Comparison of ENCODE assay signal across 21 cellular contexts in the genomic region with DNA sequence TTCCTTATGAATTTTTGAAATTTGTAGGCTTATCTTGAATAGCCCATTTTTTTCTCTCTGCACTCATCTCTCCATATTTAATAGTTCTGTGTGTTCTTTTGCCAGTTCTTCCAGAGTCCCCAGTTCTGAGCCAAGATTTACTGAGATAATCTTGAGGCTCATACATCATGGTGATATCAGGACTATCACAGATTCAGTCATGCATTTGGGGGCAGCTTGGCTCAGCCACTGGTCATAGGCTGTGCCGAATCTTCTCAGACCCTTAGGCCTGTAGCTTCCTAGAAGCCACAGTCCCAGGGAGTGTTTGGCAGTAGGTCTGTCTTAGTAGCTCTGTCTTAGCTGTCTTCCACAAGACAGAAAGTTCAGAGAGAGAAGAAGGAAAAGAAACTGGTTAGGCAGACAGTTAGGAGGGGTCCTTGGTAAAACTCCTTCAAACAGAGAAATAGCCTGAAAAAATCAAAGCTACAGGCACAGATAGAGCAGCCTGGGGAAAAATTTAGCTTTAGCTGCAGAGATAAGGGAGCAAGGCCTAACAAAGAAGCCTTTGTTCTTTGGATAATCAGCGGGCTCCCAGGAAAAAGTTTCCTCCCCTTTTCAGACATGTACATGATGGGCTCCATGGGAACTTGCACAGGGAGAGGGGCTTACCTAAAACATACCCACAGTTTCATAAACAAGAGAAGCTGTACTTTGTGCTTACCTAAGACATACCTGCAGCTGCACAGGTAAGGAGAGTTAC. TPM values are rescaled to one million over a fixed set of nuclear protein-coding genes. Genes with fewer than 3 reads are reported as not detected.
A peak's percentile ranks its signal among the peaks of the same experiment; 100 is the strongest.
DNase-seq lines count a peak whose midpoint lies in the region; TF ChIP-seq lines count a peak whose summit lies in the region.
"Had no signal": no experiment of that assay in that cellular context is flagged by ENCODE, and none has a peak within 500 bp of the region (broad histone marks: within the 10 kb centered on the region; RNA-seq: fewer than 3 reads in every experiment).

No MANE protein-coding gene starts in this region.

- no peak overlapping the region for H2BK15ac ChIP-seq in neuronal stem cell (ENCODE audit: low read length)

- no peak overlapping the region for H2BK120ac ChIP-seq in neuronal stem cell (ENCODE audit: low read depth, low read length)

- H3K27ac ChIP-seq in adrenal gland (peak overlapping the region in 4 of 5 donors; percentile 40 to 55 (median 42)), hepatocyte (peak overlapping the region; percentile 74), neuronal stem cell (replicated peaks; ENCODE audit: low read length) (no peak overlapping the region)
- H3K27ac ChIP-seq: BLaER1, KMS-11 had no signal

- H3K27me3 ChIP-seq in adrenal gland: no peaks in the 10 kb centered on the region
- no peaks in the 10 kb centered on the region for H3K27me3 ChIP-seq in hepatocyte
- H3K27me3 ChIP-seq in neuronal stem cell (ENCODE audit: control insufficient read depth in 3 of 3, insufficient read depth in 3 of 3, low read depth in 1 of 3, low read length in 3 of 3): no peaks in the 10 kb centered on the region
- H3K27me3 ChIP-seq: BLaER1 had no signal

- H4K20me1 ChIP-seq in hepatocyte (ENCODE audit: insufficient read depth, poor library complexity, severe bottlenecking): no peaks in the 10 kb centered on the region
- H4K20me1 ChIP-seq: BLaER1 had no signal

- H3K4me2 ChIP-seq in hepatocyte: no peak overlapping the region
- no peak overlapping the region for H3K4me2 ChIP-seq in neuronal stem cell (ENCODE audit: insufficient read depth, low read length, poor library complexity, severe bottlenecking)
- H3K4me2 ChIP-seq: BLaER1, KMS-11 had no signal

- H3K23ac ChIP-seq in neuronal stem cell (ENCODE audit: low read depth, low read length, poor library complexity): no peak overlapping the region

- no peak overlapping the region for H4K91ac ChIP-seq in neuronal stem cell (ENCODE audit: low read depth, low read length, poor library complexity)

- H3K9ac ChIP-seq in neuronal stem cell (ENCODE audit: low read depth, low read length, poor library complexity): no peak overlapping the region
- H3K9ac ChIP-seq: BLaER1, KMS-11 had no signal

- WGBS in adrenal gland, 4 donors: 52 to 66% (median 58%) methylated on average over 2 of the region's 2 CpGs
- 60% methylated on average over 2 of the region's 2 CpGs for WGBS in hepatocyte (ENCODE audit: low lambda C conversion rate, missing lambda C conversion rate)
- WGBS in neuronal stem cell (ENCODE audit: extremely low coverage in 2 of 2, insufficient read length in 2 of 2, insufficient replicate concordance in 1 of 2), 2 donors: no CpG with 5 or more reads among the region's 2 CpGs

- peaks cover 10 to 16% of the 10 kb centered on the region in 2 donors for H3K4me1 ChIP-seq in adrenal gland (replicated peaks in 1 of 2)
- H3K4me1 ChIP-seq in hepatocyte (ENCODE audit: insufficient read depth): peaks cover 12% of the 10 kb centered on the region
- H3K4me1 ChIP-seq in neuronal stem cell (ENCODE audit: control insufficient read depth in 2 of 2, insufficient read depth in 1 of 2, low read depth in 1 of 2, low read length in 2 of 2): no peaks in the 10 kb centered on the region

- no peak overlapping the region for H4K8ac ChIP-seq in neuronal stem cell (ENCODE audit: low read depth, low read length)

- peak overlapping the region; percentile 55 for H3K18ac ChIP-seq in neuronal stem cell (ENCODE audit: low read length)

- TF ChIP-seq POLR2A in adrenal gland (IDR thresholded peaks at IDR 0.05): no peak

- TF ChIP-seq CTCF in adrenal gland (IDR thresholded peaks at IDR 0.05) (no peak), hepatocyte (IDR thresholded peaks at IDR 0.05; ENCODE audit: poor library complexity) (no peak)

- intact Hi-C loops in adrenal gland (cut with DNase I): loop anchor here in 1 of 2 donors (10.0 kb wide), 1 partner anchor 195 kb away; no protein-coding TSS in a partner anchor

- H3K36me3 ChIP-seq in adrenal gland (replicated peaks in 1 of 2): peaks cover 0 to 11% of the 10 kb centered on the region in 2 donors
- H3K36me3 ChIP-seq in hepatocyte (replicated peaks; ENCODE audit: insufficient read depth, low read depth): no peaks in the 10 kb centered on the region
- H3K36me3 ChIP-seq in neuronal stem cell (replicated peaks in 1 of 2; ENCODE audit: control insufficient read depth in 2 of 2, insufficient read depth in 2 of 2, low read length in 2 of 2): peaks cover 0 to 3% of the 10 kb centered on the region in 2 donors
- H3K36me3 ChIP-seq: BLaER1 had no signal

- H3K79me2 ChIP-seq in hepatocyte: no peaks in the 10 kb centered on the region

- H3K9me2 ChIP-seq in hepatocyte (replicated peaks; ENCODE audit: insufficient read depth): no peaks in the 10 kb centered on the region

- H3K79me1 ChIP-seq in neuronal stem cell (ENCODE audit: low read depth, low read length): no peaks in the 10 kb centered on the region

- no peak overlapping the region for H3K14ac ChIP-seq in neuronal stem cell (ENCODE audit: low read length)

- H2AFZ ChIP-seq in hepatocyte: no peak overlapping the region
- H2AFZ ChIP-seq in neuronal stem cell (ENCODE audit: low read length): no peak overlapping the region

- H2AK5ac ChIP-seq in neuronal stem cell (ENCODE audit: low read depth, low read length): no peak overlapping the region

- no peak overlapping the region for H3K4ac ChIP-seq in neuronal stem cell (ENCODE audit: low read length)

- H2BK12ac ChIP-seq in neuronal stem cell (ENCODE audit: low read length): no peak overlapping the region

- H2BK5ac ChIP-seq in neuronal stem cell (ENCODE audit: low read length): no peak overlapping the region

- peak in 6 of 7 donors; percentile 29 to 77 (median 37) for DNase-seq in adrenal gland
- peak; percentile 11 for DNase-seq in hepatocyte (ENCODE audit: low spot score)
- no peak for DNase-seq in neuronal stem cell (ENCODE audit: low spot score)
- no peak for DNase-seq in iPS-NIHi7 (ENCODE audit: extremely low spot score)
- no peak for DNase-seq in dermis blood vessel endothelial cell
- DNase-seq in D341Med (ENCODE audit: low spot score): no peak
- DNase-seq in mucosa of gallbladder (ENCODE audit: low spot score): no peak
- DNase-seq: ACHN; CD4-positive, alpha-beta T cell; DMS153; GOT3; IMR-90; NCI-H1092 treated with DMSO at 0.1 percent for 48 hours; NCI-H146; NCI-H2029 treated with DMSO at 0.1 percent for 48 hours; NCI-H226; NCI-H510A treated with DMSO at 0.1 percent for 48 hours; NCI-H748 treated with DMSO at 0.1 percent for 48 hours; SIG-M5 had no signal

- H3K4me3 ChIP-seq in adrenal gland (no peak overlapping the region), hepatocyte (no peak overlapping the region), neuronal stem cell (ENCODE audit: low read length in 2 of 2) (no peak overlapping the region)
- H3K4me3 ChIP-seq: BLaER1 had no signal

- H3K9me3 ChIP-seq in adrenal gland (replicated peaks in 1 of 3) (no peaks in the 10 kb centered on the region), hepatocyte (ENCODE audit: low read depth) (no peaks in the 10 kb centered on the region), neuronal stem cell (replicated peaks in 1 of 2; ENCODE audit: control insufficient read depth in 2 of 2, insufficient read depth in 1 of 2, low read depth in 1 of 2, low read length in 2 of 2) (peaks cover 0 to 9% of the 10 kb centered on the region in 2 donors)

RNA-seq across cellular contexts. Expression of gene FAS, which starts 29.2 kb away (rescaled TPM):
- 100 to 1,000 TPM in 1 of 8 donors, 10 to 100 TPM in 7; 30.4 to 236 (median 58.7) TPM for total RNA-seq in adrenal gland
- polyA plus RNA-seq in adrenal gland: 10 to 100 TPM; 14.4 to 58.9 (median 18.6) TPM
- total RNA-seq in hepatocyte: 13.9 and 14.1 TPM in 2 replicates
- 7.3 and 8.0 TPM in 2 replicates for polyA plus RNA-seq in hepatocyte
- 6.8 TPM for polyA plus RNA-seq in neuronal stem cell (2013, experiment 1 of 2)
- polyA plus RNA-seq in neuronal stem cell (2013, experiment 2 of 2): 7.4 TPM
- total RNA-seq in dermis blood vessel endothelial cell: 16.5 and 19.2 TPM in 2 replicates
- total RNA-seq in mucosa of gallbladder: 18.8 TPM

Comparison
In these comparisons a context has a peak if more than half of its experiments do, and no peak if none do; other contexts are left out.
1. DNase-seq: peak in adrenal gland (6 of 7) and hepatocyte (single experiment); none in neuronal stem cell (single experiment), iPS-NIHi7 (single experiment), dermis blood vessel endothelial cell (single experiment), D341Med (single experiment) and mucosa of gallbladder (single experiment).